In genomic region chr5:14655146-14655741, GRCh38 we compare ENCODE assay signal across 21 cellular contexts. TPM values are rescaled to one million over a fixed set of nuclear protein-coding genes. Genes with fewer than 3 reads are reported as not detected.
A peak's percentile ranks its signal among the peaks of the same experiment; 100 is the strongest.
DNase-seq lines count a peak whose midpoint lies in the region; ATAC-seq lines count a peak whose summit lies in the region.
"Had no signal": no experiment of that assay in that cellular context is flagged by ENCODE, and none has a peak within 500 bp of the region (broad histone marks: within the 10 kb centered on the region; RNA-seq: fewer than 3 reads in every experiment).

No MANE protein-coding gene starts in this region.

- H3K27me3 Mint-ChIP-seq in activated naive CD8-positive, alpha-beta T cell treated with anti-CD3 and anti-CD28 coated beads, Interleukin-2, amount 10 ng/mL, durations not matched to agents 7 days and 5 days, result peaks cover 10% of the 10 kb centered on the region
- H3K27me3 Mint-ChIP-seq in activated naive CD8-positive, alpha-beta T cell treated with anti-CD3 and anti-CD28 coated beads for 36 hours, result no peaks in the 10 kb centered on the region
- H3K27me3 Mint-ChIP-seq in T-cell, result peaks cover 0 to 4% of the 10 kb centered on the region in 2 donors
- H3K27me3 Mint-ChIP-seq in stimulated activated naive B cell treated with anti-CD40 and anti-IgM and Interleukin-4, amounts not matched to agents 10 μg/mL and 1 μg/mL and 100 μg/mL, for 72 hours, result no peaks in the 10 kb centered on the region

- H3K36me3 Mint-ChIP-seq in activated naive CD8-positive, alpha-beta T cell treated with anti-CD3 and anti-CD28 coated beads, Interleukin-2, amount 10 ng/mL, durations not matched to agents 7 days and 5 days, result peaks cover 8% of the 10 kb centered on the region
- H3K36me3 Mint-ChIP-seq in activated naive CD8-positive, alpha-beta T cell treated with anti-CD3 and anti-CD28 coated beads for 36 hours, result peaks cover 7% of the 10 kb centered on the region
- no peaks in the 10 kb centered on the region for H3K36me3 Mint-ChIP-seq in T-cell
- peaks cover 2 to 7% of the 10 kb centered on the region in 2 donors for H3K36me3 Mint-ChIP-seq in stimulated activated naive B cell treated with anti-CD40 and anti-IgM and Interleukin-4, amounts not matched to agents 10 μg/mL and 1 μg/mL and 100 μg/mL, for 72 hours
- H3K36me3 Mint-ChIP-seq: CD14-positive monocyte had no signal

- H3K9me3 Mint-ChIP-seq in activated naive CD8-positive, alpha-beta T cell treated with anti-CD3 and anti-CD28 coated beads, Interleukin-2, amount 10 ng/mL, durations not matched to agents 7 days and 5 days, result peaks cover 2% of the 10 kb centered on the region
- peaks cover 2% of the 10 kb centered on the region for H3K9me3 Mint-ChIP-seq in activated naive CD8-positive, alpha-beta T cell treated with anti-CD3 and anti-CD28 coated beads for 36 hours
- H3K9me3 Mint-ChIP-seq in T-cell, result no peaks in the 10 kb centered on the region
- no peaks in the 10 kb centered on the region for H3K9me3 Mint-ChIP-seq in stimulated activated naive B cell treated with anti-CD40 and anti-IgM and Interleukin-4, amounts not matched to agents 10 μg/mL and 1 μg/mL and 100 μg/mL, for 72 hours
- H3K9me3 Mint-ChIP-seq: CD14-positive monocyte, H9 had no signal

- POLR2A ChIA-PET in activated naive CD8-positive, alpha-beta T cell treated with anti-CD3 and anti-CD28 coated beads, Interleukin-2, amount 10 ng/mL, durations not matched to agents 7 days and 5 days (lab: Charles Lee), result no interaction called here
- POLR2A ChIA-PET in T-cell (lab: Charles Lee), result no interaction called here

- no peak for DNase-seq in activated naive CD8-positive, alpha-beta T cell treated with anti-CD3 and anti-CD28 coated beads, Interleukin-2, amount 10 ng/mL, durations not matched to agents 7 days and 5 days
- DNase-seq in activated naive CD8-positive, alpha-beta T cell treated with anti-CD3 and anti-CD28 coated beads for 36 hours, result no peak
- peak; percentile 75 for DNase-seq in Jurkat, Clone E6-1 (ENCODE audit: low read depth, low spot score)
- DNase-seq in T-cell, result no peak
- DNase-seq in stimulated activated naive B cell treated with anti-CD40 and anti-IgM and Interleukin-4, amounts not matched to agents 10 μg/mL and 1 μg/mL and 100 μg/mL, for 72 hours, result no peak
- DNase-seq in ecto neural progenitor cell (ENCODE audit: low spot score), result no peak
- no peak for DNase-seq in UCSD-AML1 (lab: John Stamatoyannopoulos, UW; ENCODE audit: unreplicated experiment)
- DNase-seq: ACHN, AML-193, COR-L47, DMS153, H9, MV-4-11, NCI-H2081 treated with DMSO at 0.1 percent for 48 hours, NCI-H446, NCI-H748 treated with DMSO at 0.1 percent for 48 hours, T-helper 1 cell had no signal

- H3K4me3 Mint-ChIP-seq in activated naive CD8-positive, alpha-beta T cell treated with anti-CD3 and anti-CD28 coated beads, Interleukin-2, amount 10 ng/mL, durations not matched to agents 7 days and 5 days, result no peak overlapping the region
- no peak overlapping the region for H3K4me3 Mint-ChIP-seq in activated naive CD8-positive, alpha-beta T cell treated with anti-CD3 and anti-CD28 coated beads for 36 hours
- H3K4me3 Mint-ChIP-seq in T-cell, result no peak overlapping the region
- no peak overlapping the region for H3K4me3 Mint-ChIP-seq in stimulated activated naive B cell treated with anti-CD40 and anti-IgM and Interleukin-4, amounts not matched to agents 10 μg/mL and 1 μg/mL and 100 μg/mL, for 72 hours
- H3K4me3 Mint-ChIP-seq: CD14-positive monocyte, H9 had no signal

- peak; percentile 58 for ATAC-seq in activated naive CD8-positive, alpha-beta T cell treated with anti-CD3 and anti-CD28 coated beads, Interleukin-2, amount 10 ng/mL, durations not matched to agents 7 days and 5 days (ENCODE audit: low read depth)
- peak in 3 of 4 experiments; percentile 43 to 71 (median 47) for ATAC-seq in T-cell (replicated peaks in 1 of 4)
- peak in 1 of 2 donors; percentile 33 for ATAC-seq in stimulated activated naive B cell treated with anti-CD40 and anti-IgM and Interleukin-4, amounts not matched to agents 10 μg/mL and 1 μg/mL and 100 μg/mL, for 72 hours (replicated peaks)
- ATAC-seq: Panc1, Right ventricle myocardium inferior had no signal

- CTCF ChIA-PET in T-cell (lab: Charles Lee), result interaction anchor here (0.9 to 1.7 kb wide), 6 partner anchors 10 to 305 kb away, joined by 3 to 4 read pairs (median 3); no protein-coding TSS in a partner anchor

- peaks cover 22% of the 10 kb centered on the region for H3K4me1 Mint-ChIP-seq in activated naive CD8-positive, alpha-beta T cell treated with anti-CD3 and anti-CD28 coated beads, Interleukin-2, amount 10 ng/mL, durations not matched to agents 7 days and 5 days
- peaks cover 38% of the 10 kb centered on the region for H3K4me1 Mint-ChIP-seq in activated naive CD8-positive, alpha-beta T cell treated with anti-CD3 and anti-CD28 coated beads for 36 hours
- peaks cover 7 to 13% (median 11%) of the 10 kb centered on the region in 3 donors for H3K4me1 Mint-ChIP-seq in T-cell
- H3K4me1 Mint-ChIP-seq in stimulated activated naive B cell treated with anti-CD40 and anti-IgM and Interleukin-4, amounts not matched to agents 10 μg/mL and 1 μg/mL and 100 μg/mL, for 72 hours, result peaks cover 21 to 23% of the 10 kb centered on the region in 2 donors
- H3K4me1 Mint-ChIP-seq: CD14-positive monocyte, H9 had no signal

- H3K4me3 ChIP-seq in Jurkat, Clone E6-1 (ENCODE audit: low read length), result no peak overlapping the region
- H3K4me3 ChIP-seq: SK-N-MC had no signal

- H3K27ac Mint-ChIP-seq in activated naive CD8-positive, alpha-beta T cell treated with anti-CD3 and anti-CD28 coated beads, Interleukin-2, amount 10 ng/mL, durations not matched to agents 7 days and 5 days, result no peak overlapping the region
- H3K27ac Mint-ChIP-seq in activated naive CD8-positive, alpha-beta T cell treated with anti-CD3 and anti-CD28 coated beads for 36 hours, result no peak overlapping the region
- no peak overlapping the region for H3K27ac Mint-ChIP-seq in T-cell
- H3K27ac Mint-ChIP-seq in stimulated activated naive B cell treated with anti-CD40 and anti-IgM and Interleukin-4, amounts not matched to agents 10 μg/mL and 1 μg/mL and 100 μg/mL, for 72 hours, result peak overlapping the region; percentile 76
- H3K27ac Mint-ChIP-seq: CD14-positive monocyte, H9 had no signal

RNA-seq across cellular contexts. Expression of gene OTULIN, which starts 9.3 kb away (rescaled TPM):
- 10 to 100 TPM; 82.7 to 86.6 TPM for total RNA-seq in activated naive CD8-positive, alpha-beta T cell treated with anti-CD3 and anti-CD28 coated beads, Interleukin-2, amount 10 ng/mL, durations not matched to agents 7 days and 5 days
- 10 to 100 TPM; 68.9 TPM for total RNA-seq in activated naive CD8-positive, alpha-beta T cell treated with anti-CD3 and anti-CD28 coated beads for 36 hours
- 43.3 TPM for polyA plus RNA-seq in Jurkat, Clone E6-1 (2012; ENCODE audit: insufficient read depth, insufficient read length)
- 10 to 100 TPM; 57.6 to 67.1 (median 61.2) TPM for total RNA-seq in T-cell
